In the genomic region with DNA sequence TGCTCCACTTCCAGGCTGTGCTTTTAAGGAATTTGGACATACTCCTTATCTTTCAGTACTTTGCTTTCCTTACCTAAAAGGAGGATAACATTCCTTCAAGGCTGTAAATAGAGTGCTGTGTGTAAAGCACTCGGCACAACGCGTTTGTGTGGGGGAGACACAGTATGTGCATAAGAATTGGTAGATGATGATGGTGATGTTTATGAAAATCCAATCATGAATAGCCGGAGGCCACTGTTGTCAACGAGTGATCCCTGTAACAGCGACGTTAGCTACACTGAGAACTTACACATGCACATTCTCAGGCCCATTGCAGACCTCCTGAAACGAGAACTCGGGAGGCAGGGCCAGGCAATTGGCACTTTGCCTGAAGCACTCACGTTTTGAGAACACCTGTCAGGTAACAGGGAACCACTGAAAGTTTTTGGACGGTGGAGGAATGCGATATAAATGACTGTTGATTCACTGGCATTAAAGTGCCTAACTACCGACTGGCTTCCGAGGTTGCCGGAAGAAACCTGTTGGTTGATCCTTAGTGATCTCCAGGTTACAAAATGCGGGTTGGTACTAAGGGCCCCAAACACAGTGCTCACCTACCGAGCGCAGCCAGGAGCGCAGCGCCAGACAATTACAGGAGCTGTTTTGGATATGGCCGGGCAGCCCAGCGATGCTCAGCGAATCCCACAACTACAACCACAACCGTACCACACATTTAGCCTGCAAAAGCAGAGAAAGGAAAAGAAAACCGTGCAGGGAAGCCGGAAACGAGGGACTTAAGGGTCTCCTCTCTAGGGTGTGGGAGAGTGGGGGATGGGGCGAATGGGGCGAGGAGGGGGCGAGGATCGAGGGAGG, we compare ENCODE assay signal across 8 cellular contexts. TPM values are rescaled to one million over a fixed set of nuclear protein-coding genes. Genes with fewer than 3 reads are reported as not detected.
DNase-seq lines count a peak whose midpoint lies in the region; ATAC-seq and TF ChIP-seq lines count a peak whose summit lies in the region.

No MANE protein-coding gene starts in this region.

- ATAC-seq in activated naive CD4-positive, alpha-beta T cell treated with anti-CD3 and anti-CD28 coated beads, Interleukin-2, amount 50 U/mL, for 72 hours: peak; percentile 3 to 4
- peak; percentile 33 for ATAC-seq in left ventricle myocardium superior
- ATAC-seq in GM21717 (IDR thresholded peaks at IDR 0.05; ENCODE audit: unreplicated experiment): no peak
- no peak for ATAC-seq in HG03342 (IDR thresholded peaks at IDR 0.05; ENCODE audit: unreplicated experiment)

- H3K27ac Mint-ChIP-seq in activated naive CD4-positive, alpha-beta T cell treated with anti-CD3 and anti-CD28 coated beads, Interleukin-2, amount 50 U/mL, for 72 hours: peak overlapping the region in 1 of 2 donors; percentile 63

- H3K9ac ChIP-seq in HUES64 (ENCODE audit: low read depth, low read length): peak overlapping the region; percentile 94

- H3K36me3 Mint-ChIP-seq in activated naive CD4-positive, alpha-beta T cell treated with anti-CD3 and anti-CD28 coated beads, Interleukin-2, amount 50 U/mL, for 72 hours: peaks cover 11 to 17% of the 10 kb centered on the region in 2 donors

- peaks cover 5 to 12% of the 10 kb centered on the region in 2 donors for H3K9me3 Mint-ChIP-seq in activated naive CD4-positive, alpha-beta T cell treated with anti-CD3 and anti-CD28 coated beads, Interleukin-2, amount 50 U/mL, for 72 hours

- WGBS in HUES64: 12% methylated on average over 31 of the region's 31 CpGs

- peak; percentile 12 for DNase-seq in BE2C
- DNase-seq in activated naive CD4-positive, alpha-beta T cell treated with anti-CD3 and anti-CD28 coated beads, Interleukin-2, amount 50 U/mL, for 72 hours (ENCODE audit: low spot score in 2 of 2): no peak
- DNase-seq in left ventricle myocardium superior: peak; percentile 55
- DNase-seq in putamen (ENCODE audit: low spot score): peak; percentile 28
- no peak for DNase-seq in HEK293T (ENCODE audit: extremely low spot score)

- H3K36me3 ChIP-seq in BE2C (no peaks in the 10 kb centered on the region), HUES64 (ENCODE audit: insufficient read depth, low read length) (no peaks in the 10 kb centered on the region)

- H3K27me3 ChIP-seq in BE2C (no peaks in the 10 kb centered on the region), HUES64 (ENCODE audit: insufficient read depth, low read length) (0 out of 2 replicates have a peak, but pooled peaks cover 3% of the 10 kb centered on the region)

- H3K4me3 ChIP-seq in BE2C (ENCODE audit: low read depth, low read length) (peak overlapping the region; percentile 59), HUES64 (ENCODE audit: low read length) (peak overlapping the region; percentile 92)

- H3K9me3 ChIP-seq in BE2C (no peaks in the 10 kb centered on the region), HUES64 (ENCODE audit: insufficient read depth, low read depth, low read length) (no peaks in the 10 kb centered on the region)

- POLR2A ChIA-PET in HEK293T (lab: Yijun Ruan, JAX): interaction anchor here (0.7 to 1.3 kb wide), 8 partner anchors 7 to 181 kb away, joined by 3 to 8 read pairs (median 4); no protein-coding TSS in a partner anchor

- peak overlapping the region; percentile 76; the same call in 1 of the 2 replicates for H3K27ac ChIP-seq in HUES64 (ENCODE audit: low read depth, low read length)

- CTCF ChIA-PET in HEK293T (lab: Yijun Ruan, JAX): interaction anchor here (0.5 to 0.8 kb wide), 2 partner anchors 9 to 29 kb away, joined by 3 to 4 read pairs; no protein-coding TSS in a partner anchor

- no peak for TF ChIP-seq CTCF in BE2C (IDR thresholded peaks at IDR 0.05; ENCODE audit: low read depth, low read length)

- intact Hi-C loops in left ventricle myocardium superior (cut with micrococcal nuclease): no loop called here

- H3K4me1 ChIP-seq in BE2C (no peaks in the 10 kb centered on the region), HUES64 (ENCODE audit: insufficient read depth, low read length) (peaks cover 25% of the 10 kb centered on the region)

TF ChIP-seq in HEK293T, 16 proteins besides CTCF, POLR2A, EP300 and RAD21:
- TF ChIP-seq BHLHE40 (IDR thresholded peaks at IDR 0.05; ENCODE audit: borderline replicate concordance) (no peak), L3MBTL2 (conservative IDR thresholded peaks at IDR 0.05) (no peak), FOXK2 (IDR thresholded peaks at IDR 0.05) (no peak), LEF1 (IDR thresholded peaks at IDR 0.05; ENCODE audit: borderline replicate concordance) (no peak), NFRKB (IDR thresholded peaks at IDR 0.05) (no peak), ZNF384 (IDR thresholded peaks at IDR 0.05) (no peak), SP1 (IDR thresholded peaks at IDR 0.05) (no peak), ARNT (IDR thresholded peaks at IDR 0.05) (no peak)

RNA-seq across cellular contexts. Expression of gene MAP4K4, which starts 1.0 kb away (rescaled TPM):
- 31.0 TPM for polyA plus RNA-seq in BE2C (2012; ENCODE audit: insufficient read depth, insufficient read length, low read depth)
- 89.4 TPM for polyA plus RNA-seq in HUES64 (2013, experiment 1 of 2)
- 83.7 TPM for polyA plus RNA-seq in HUES64 (2013, experiment 2 of 2)
- 10 to 100 TPM; 82.9 to 94.3 TPM for total RNA-seq in activated naive CD4-positive, alpha-beta T cell treated with anti-CD3 and anti-CD28 coated beads, Interleukin-2, amount 50 U/mL, for 72 hours
- total RNA-seq in left ventricle myocardium superior: 99.5 TPM

Comparison
In these comparisons a context has a peak if more than half of its experiments do, and no peak if none do; other contexts are left out.
1. DNase-seq: peak in BE2C (single experiment), left ventricle myocardium superior (single experiment) and putamen (single experiment); none in activated naive CD4-positive, alpha-beta T cell treated with anti-CD3 and anti-CD28 coated beads, Interleukin-2, amount 50 U/mL, for 72 hours (0 of 2) and HEK293T (single experiment).
2. ATAC-seq: peak in activated naive CD4-positive, alpha-beta T cell treated with anti-CD3 and anti-CD28 coated beads, Interleukin-2, amount 50 U/mL, for 72 hours (2 of 2) and left ventricle myocardium superior (single experiment); none in GM21717 (single experiment) and HG03342 (single experiment).